Comparison of ENCODE assay signal across 8 cellular contexts in the genomic region with DNA sequence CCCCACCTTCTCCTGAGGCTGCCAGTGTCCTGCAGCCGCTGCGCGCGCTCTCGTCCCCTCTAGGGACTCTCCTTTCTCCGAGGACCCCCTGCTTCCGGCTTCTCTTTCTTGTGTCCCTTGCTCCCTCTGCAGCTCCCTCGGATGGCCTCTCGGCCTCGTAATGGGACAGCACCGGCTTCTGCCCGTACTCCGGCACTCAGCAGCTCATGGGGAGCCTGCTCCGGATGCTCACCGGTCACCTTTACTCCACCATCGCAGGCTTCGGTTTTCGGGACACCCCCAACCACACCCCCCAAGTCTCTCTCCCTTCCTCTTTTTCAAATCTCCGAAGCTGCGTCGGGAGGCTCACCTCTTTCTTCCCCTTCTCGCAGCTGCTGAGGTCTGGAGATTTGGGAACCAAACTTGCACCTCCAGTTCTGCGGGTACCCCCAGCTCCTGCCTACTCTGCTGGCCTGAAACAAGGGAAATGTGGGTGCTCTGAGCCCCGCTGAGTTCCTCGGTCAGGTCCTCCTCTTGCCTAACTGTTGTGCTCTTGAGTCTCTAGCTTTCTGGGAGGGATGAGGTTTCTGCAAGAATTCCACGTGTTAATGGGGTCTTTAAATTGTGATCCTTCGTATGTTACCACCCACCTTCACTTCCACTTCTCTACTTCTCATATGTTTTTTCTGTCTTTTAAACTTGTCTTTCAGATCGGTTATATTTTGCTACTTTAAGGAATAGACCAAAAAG. TPM values are rescaled to one million over a fixed set of nuclear protein-coding genes. Genes with fewer than 3 reads are reported as not detected.
DNase-seq lines count a peak whose midpoint lies in the region; ATAC-seq and TF ChIP-seq lines count a peak whose summit lies in the region.

No MANE protein-coding gene starts in this region.

- peaks cover 18% of the 10 kb centered on the region for H3K4me1 ChIP-seq in Panc1 (ENCODE audit: control insufficient read depth, insufficient read depth, low read length)
- peaks cover 65% of the 10 kb centered on the region for H3K4me1 ChIP-seq in left ventricle myocardium inferior
- H3K4me1 ChIP-seq in rectal smooth muscle tissue (ENCODE audit: control insufficient read depth, insufficient read depth, low read length), result peaks cover 20% of the 10 kb centered on the region

- H3K4me3 ChIP-seq in Panc1 (ENCODE audit: low read depth in 2 of 2, low read length in 2 of 2), result peak overlapping the region; percentile 83 to 84
- H3K4me3 ChIP-seq in left ventricle myocardium inferior, result peak overlapping the region; percentile 98
- H3K4me3 ChIP-seq in rectal smooth muscle tissue (ENCODE audit: low read length), result peak overlapping the region; percentile 93

- peak overlapping the region; percentile 97 for H3K4me3 Mint-ChIP-seq in activated CD4-positive, alpha-beta T cell treated with anti-CD3 and anti-CD28 coated beads for 36 hours

- H3K27ac Mint-ChIP-seq in activated CD4-positive, alpha-beta T cell treated with anti-CD3 and anti-CD28 coated beads for 36 hours, result peak overlapping the region; percentile 96
- H3K27ac Mint-ChIP-seq in activated naive CD4-positive, alpha-beta T cell treated with anti-CD3 and anti-CD28 coated beads, Interleukin-2, amount 50 U/mL, for 72 hours, result peak overlapping the region; percentile 95 to 97

- POLR2A ChIA-PET in activated CD4-positive, alpha-beta T cell treated with anti-CD3 and anti-CD28 coated beads for 36 hours (lab: Charles Lee), result interaction anchor here (1.0 to 1.4 kb wide), 3 partner anchors 87 to 106 kb away, joined by 3 to 7 read pairs (median 4); a partner anchor contains a TSS
- POLR2A ChIA-PET in Panc1 (lab: Charles Lee), result no interaction called here

- no TSS peak for BruUV-seq in Panc1 (replicated peaks; lab: Mats Ljungman, UMichigan)

- intact Hi-C loops in activated CD4-positive, alpha-beta T cell treated with anti-CD3 and anti-CD28 coated beads for 36 hours (cut with DNase I, micrococcal nuclease), result loop anchor here (2.0 to 10.0 kb wide), 8 partner anchors 44 to 884 kb away; a partner anchor contains a TSS
- intact Hi-C loops in Panc1 (cut with micrococcal nuclease; ENCODE audit: unreplicated experiment) (loop anchor here (10.0 kb wide), 1 partner anchor 102 kb away; no protein-coding TSS in a partner anchor), left ventricle myocardium inferior (cut with micrococcal nuclease) (loop anchor here (10.0 kb wide), 1 partner anchor 92 kb away; no protein-coding TSS in a partner anchor)

- peak; percentile 67 for DNase-seq in activated CD4-positive, alpha-beta T cell treated with anti-CD3 and anti-CD28 coated beads for 36 hours
- DNase-seq in activated CD4-positive, alpha-beta T cell treated with anti-CD3 and anti-CD28 coated beads for 1 hour, result no peak
- DNase-seq in Panc1 (ENCODE audit: low read depth, low spot score) (no peak), left ventricle myocardium inferior (no peak), dedifferentiated amniotic fluid mesenchymal stem cell (ENCODE audit: extremely low spot score) (no peak)
- DNase-seq in activated naive CD4-positive, alpha-beta T cell treated with anti-CD3 and anti-CD28 coated beads, Interleukin-2, amount 50 U/mL, for 72 hours (ENCODE audit: low spot score in 2 of 2), result peak; percentile 42 to 85

- H3K9me3 Mint-ChIP-seq in activated CD4-positive, alpha-beta T cell treated with anti-CD3 and anti-CD28 coated beads for 36 hours (ENCODE audit: low read depth), result no peaks in the 10 kb centered on the region
- H3K9me3 Mint-ChIP-seq in activated naive CD4-positive, alpha-beta T cell treated with anti-CD3 and anti-CD28 coated beads, Interleukin-2, amount 50 U/mL, for 72 hours, result no peaks in the 10 kb centered on the region

- H3K9ac ChIP-seq in rectal smooth muscle tissue (ENCODE audit: low read length), result peak overlapping the region; percentile 46

- H3K27me3 ChIP-seq in Panc1 (ENCODE audit: control insufficient read depth, insufficient read depth, low read length), result no peaks in the 10 kb centered on the region
- H3K27me3 ChIP-seq in left ventricle myocardium inferior (ENCODE audit: low read depth), result no peaks in the 10 kb centered on the region
- H3K27me3 ChIP-seq in rectal smooth muscle tissue (ENCODE audit: control insufficient read depth, insufficient read depth, low read length), result no peaks in the 10 kb centered on the region

- in situ Hi-C loops in Panc1 (cut with HindIII; ENCODE audit: low pct_unique_long_range_greater_than_20kb, low sequenced_read_pairs), result no loop called here

- no peak for TF ChIP-seq CTCF in Panc1 (IDR thresholded peaks at IDR 0.05)
- no peak for TF ChIP-seq CTCF in left ventricle myocardium inferior (IDR thresholded peaks at IDR 0.05; ENCODE audit: borderline replicate concordance)

- H3K36me3 ChIP-seq in Panc1 (ENCODE audit: control insufficient read depth, insufficient read depth, low read length) (peaks cover 3% of the 10 kb centered on the region; the same call in 1 of the 2 replicates), left ventricle myocardium inferior (no peaks in the 10 kb centered on the region), rectal smooth muscle tissue (ENCODE audit: control insufficient read depth, insufficient read depth, low read length) (no peaks in the 10 kb centered on the region)

- H3K4me1 Mint-ChIP-seq in activated CD4-positive, alpha-beta T cell treated with anti-CD3 and anti-CD28 coated beads for 36 hours, result peaks cover 41% of the 10 kb centered on the region

- peak overlapping the region; percentile 75 for H3K27ac ChIP-seq in Panc1 (ENCODE audit: low read length)
- H3K27ac ChIP-seq in left ventricle myocardium inferior (replicated peaks), result peak overlapping the region; percentile 95
- peak overlapping the region; percentile 92 for H3K27ac ChIP-seq in rectal smooth muscle tissue (ENCODE audit: low read depth, low read length)

- H3K27me3 Mint-ChIP-seq in activated CD4-positive, alpha-beta T cell treated with anti-CD3 and anti-CD28 coated beads for 36 hours, result no peaks in the 10 kb centered on the region

- H3K9me3 ChIP-seq in Panc1 (ENCODE audit: control insufficient read depth, insufficient read depth, low read depth, low read length) (no peaks in the 10 kb centered on the region), left ventricle myocardium inferior (replicated peaks) (no peaks in the 10 kb centered on the region)

- CTCF ChIA-PET in activated CD4-positive, alpha-beta T cell treated with anti-CD3 and anti-CD28 coated beads for 36 hours (lab: Charles Lee), result interaction anchor here (0.6 to 5.2 kb wide), 24 partner anchors 11 to 241 kb away, joined by 3 to 44 read pairs (median 4); no protein-coding TSS in a partner anchor
- CTCF ChIA-PET in Panc1 (lab: Charles Lee), result interaction anchor here (0.5 to 0.6 kb wide), 2 partner anchors 136 to 599 kb away, joined by 3 to 4 read pairs; no protein-coding TSS in a partner anchor

- peak; percentile 7 for ATAC-seq in activated CD4-positive, alpha-beta T cell treated with anti-CD3 and anti-CD28 coated beads for 36 hours
- ATAC-seq in HG03045 (IDR thresholded peaks at IDR 0.05; ENCODE audit: unreplicated experiment), result peak; percentile 26
- ATAC-seq in Panc1, result peak; percentile 17; the same call in 1 of the 2 replicates
- ATAC-seq in activated naive CD4-positive, alpha-beta T cell treated with anti-CD3 and anti-CD28 coated beads, Interleukin-2, amount 50 U/mL, for 72 hours, result peak in 1 of 2 donors; percentile 50

- peaks cover 27% of the 10 kb centered on the region for H3K36me3 Mint-ChIP-seq in activated CD4-positive, alpha-beta T cell treated with anti-CD3 and anti-CD28 coated beads for 36 hours (ENCODE audit: low read depth)
- H3K36me3 Mint-ChIP-seq in activated naive CD4-positive, alpha-beta T cell treated with anti-CD3 and anti-CD28 coated beads, Interleukin-2, amount 50 U/mL, for 72 hours, result peaks cover 16 to 33% of the 10 kb centered on the region in 2 donors

RNA-seq across cellular contexts. Expression of a gene that starts 0.9 kb away (rescaled TPM):
- total RNA-seq in activated CD4-positive, alpha-beta T cell treated with anti-CD3 and anti-CD28 coated beads for 36 hours, result 10 to 100 TPM; 12.2 to 13.6 TPM
- total RNA-seq in Panc1 (2021; ENCODE audit: unreplicated experiment) (6.6 TPM), left ventricle myocardium inferior (2.4 TPM)
- polyA plus RNA-seq in Panc1 (2012; ENCODE audit: insufficient read length), result 1.9 TPM
- 10 to 100 TPM; 13.0 to 16.0 TPM for total RNA-seq in activated naive CD4-positive, alpha-beta T cell treated with anti-CD3 and anti-CD28 coated beads, Interleukin-2, amount 50 U/mL, for 72 hours

Comparison
In these comparisons a context has a peak if more than half of its experiments do, and no peak if none do; other contexts are left out.
1. DNase-seq: peak in activated CD4-positive, alpha-beta T cell treated with anti-CD3 and anti-CD28 coated beads for 36 hours (single experiment) and activated naive CD4-positive, alpha-beta T cell treated with anti-CD3 and anti-CD28 coated beads, Interleukin-2, amount 50 U/mL, for 72 hours (2 of 2); none in activated CD4-positive, alpha-beta T cell treated with anti-CD3 and anti-CD28 coated beads for 1 hour (single experiment), Panc1 (single experiment), left ventricle myocardium inferior (single experiment) and dedifferentiated amniotic fluid mesenchymal stem cell (single experiment).
2. Peak in every context shown above with its lines, with median percentiles within 50 percentile points of each other: H3K27ac ChIP-seq and H3K4me3 ChIP-seq.